Comparison of ENCODE assay signal across 1 cellular context in the genomic region with DNA sequence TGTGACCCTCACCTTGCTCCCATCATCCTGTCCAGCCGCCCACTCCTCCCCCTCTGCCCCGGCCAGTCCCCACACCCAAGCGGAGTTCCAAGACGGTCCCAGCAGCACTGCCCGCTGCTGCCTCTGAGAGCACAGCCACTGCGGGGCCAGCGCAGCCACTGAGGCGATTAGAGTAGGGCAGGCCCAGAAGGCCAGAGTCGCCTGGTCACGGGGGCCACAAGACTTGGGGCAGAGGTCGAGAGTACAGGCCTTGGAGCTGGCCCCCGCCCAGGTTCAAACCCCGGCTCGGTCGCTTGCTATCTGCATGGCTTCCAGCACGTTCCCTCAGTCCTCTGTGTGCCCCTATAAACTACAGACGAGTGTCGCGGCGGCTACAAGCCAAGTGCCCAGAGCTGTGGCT.
TF ChIP-seq lines count a peak whose summit lies in the region.

No MANE protein-coding gene starts in this region.

TF ChIP-seq in H1, 55 proteins besides CTCF, POLR2A, EP300 and RAD21:
- no peak for TF ChIP-seq ASH2L (IDR thresholded peaks at IDR 0.05; ENCODE audit: low read length)
- TF ChIP-seq CREB1 (IDR thresholded peaks at IDR 0.05): no peak
- no peak for TF ChIP-seq TAF7 (optimal IDR thresholded peaks at IDR 0.05; ENCODE audit: borderline replicate concordance, low read depth, low read length)
- TF ChIP-seq KDM4A (IDR thresholded peaks at IDR 0.05; ENCODE audit: low read depth, low read length, severe bottlenecking): no peak
- no peak for TF ChIP-seq TBP (IDR thresholded peaks at IDR 0.05; ENCODE audit: low read depth, low read length)
- no peak for TF ChIP-seq SP1 (IDR thresholded peaks at IDR 0.05; ENCODE audit: low read depth, low read length)
- TF ChIP-seq NRF1 (IDR thresholded peaks at IDR 0.05; ENCODE audit: low read depth, low read length): no peak
- no peak for TF ChIP-seq SIX5 (IDR thresholded peaks at IDR 0.05; ENCODE audit: low read depth, low read length)
- no peak for TF ChIP-seq SP2 (IDR thresholded peaks at IDR 0.05; ENCODE audit: low read length)
- no peak for TF ChIP-seq BACH1 (IDR thresholded peaks at IDR 0.05; ENCODE audit: low read length)
